ENCODE assay signal across 1 cellular context in genomic region chr17:73133911-73134649, GRCh38.
A peak's percentile ranks its signal among the peaks of the same experiment; 100 is the strongest.
TF ChIP-seq lines count a peak whose summit lies in the region.

No MANE protein-coding gene starts in this region.

TF ChIP-seq in HCT116, 20 proteins besides CTCF, POLR2A, EP300 and RAD21 (continued from another document):
- TF ChIP-seq POLR2AphosphoS5 (IDR thresholded peaks at IDR 0.05; ENCODE audit: low read depth, low read length) (no peak), ZBTB33 (IDR thresholded peaks at IDR 0.05; ENCODE audit: extremely low read depth, insufficient replicate concordance, low read length) (no peak), SP1 (IDR thresholded peaks at IDR 0.05; ENCODE audit: low read depth) (no peak), SIN3A (IDR thresholded peaks at IDR 0.05; ENCODE audit: low read depth) (no peak), SRF (IDR thresholded peaks at IDR 0.05; ENCODE audit: low read depth) (no peak), MAX (IDR thresholded peaks at IDR 0.05) (0 out of 2 replicates have a peak, but pooled peaks have one; percentile 31), EGR1 (IDR thresholded peaks at IDR 0.05; ENCODE audit: low read depth) (no peak), JUND (IDR thresholded peaks at IDR 0.05) (no peak), ZNF274 (IDR thresholded peaks at IDR 0.05; ENCODE audit: low read depth, low read length) (no peak), ATF3 (IDR thresholded peaks at IDR 0.05) (no peak), EZH2phosphoT487 (IDR thresholded peaks at IDR 0.05; ENCODE audit: borderline replicate concordance) (no peak), EZH2 (IDR thresholded peaks at IDR 0.05) (no peak), ELF1 (IDR thresholded peaks at IDR 0.05; ENCODE audit: borderline replicate concordance, low read depth) (peak; percentile 77), CEBPB (IDR thresholded peaks at IDR 0.05; ENCODE audit: low read depth) (no peak), YY1 (IDR thresholded peaks at IDR 0.05; ENCODE audit: extremely low read depth, insufficient replicate concordance, low read depth, low read length) (no peak), ZFX (IDR thresholded peaks at IDR 0.05) (no peak), TCF7L2 (IDR thresholded peaks at IDR 0.05; ENCODE audit: borderline replicate concordance, extremely low read depth, insufficient read depth, insufficient read length) (no peak)
